ENCODE assay signal across 8 cellular contexts in genomic region chr12:14408208-14408607, GRCh38. TPM values are rescaled to one million over a fixed set of nuclear protein-coding genes. Genes with fewer than 3 reads are reported as not detected.
DNase-seq lines count a peak whose midpoint lies in the region; ATAC-seq and TF ChIP-seq lines count a peak whose summit lies in the region.

No MANE protein-coding gene starts in this region.

- H3K27me3 ChIP-seq in foreskin keratinocyte, result no peaks in the 10 kb centered on the region

- H3K4me3 Mint-ChIP-seq in activated naive CD8-positive, alpha-beta T cell, result peak overlapping the region; percentile 28
- H3K4me3 Mint-ChIP-seq in activated naive CD8-positive, alpha-beta T cell treated with anti-CD3 and anti-CD28 coated beads for 36 hours, result no peak overlapping the region
- peak overlapping the region; percentile 0 for H3K4me3 Mint-ChIP-seq in T-helper 2 cell treated with Interferon-gamma antibody and Interleukin-4, amounts not matched to agents 5 μg/mL and 100 μg/mL, for 36 hours
- H3K4me3 Mint-ChIP-seq in stimulated activated naive CD8-positive, alpha-beta T cell treated with anti-CD3 and anti-CD28 coated beads, Interleukin-15, Interleukin-2, amounts not matched to agents 100 ng/mL and 50 ng/mL, for 24 hours, result peak overlapping the region; percentile 32
- H3K4me3 Mint-ChIP-seq in endothelial cell (ENCODE audit: unreplicated experiment), result no peak overlapping the region

- H3K4me1 Mint-ChIP-seq in activated naive CD8-positive, alpha-beta T cell (ENCODE audit: low read depth), result peaks cover 80% of the 10 kb centered on the region
- H3K4me1 Mint-ChIP-seq in activated naive CD8-positive, alpha-beta T cell treated with anti-CD3 and anti-CD28 coated beads for 36 hours, result peaks cover 58% of the 10 kb centered on the region
- H3K4me1 Mint-ChIP-seq in T-helper 2 cell treated with Interferon-gamma antibody and Interleukin-4, amounts not matched to agents 5 μg/mL and 100 μg/mL, for 36 hours (ENCODE audit: low read depth), result peaks cover 59% of the 10 kb centered on the region
- peaks cover 78% of the 10 kb centered on the region for H3K4me1 Mint-ChIP-seq in stimulated activated naive CD8-positive, alpha-beta T cell treated with anti-CD3 and anti-CD28 coated beads, Interleukin-15, Interleukin-2, amounts not matched to agents 100 ng/mL and 50 ng/mL, for 24 hours (ENCODE audit: low read depth)
- H3K4me1 Mint-ChIP-seq in endothelial cell (ENCODE audit: unreplicated experiment), result peaks cover 12% of the 10 kb centered on the region

- no peaks in the 10 kb centered on the region for H3K27me3 Mint-ChIP-seq in activated naive CD8-positive, alpha-beta T cell
- no peaks in the 10 kb centered on the region for H3K27me3 Mint-ChIP-seq in activated naive CD8-positive, alpha-beta T cell treated with anti-CD3 and anti-CD28 coated beads for 36 hours
- no peaks in the 10 kb centered on the region for H3K27me3 Mint-ChIP-seq in T-helper 2 cell treated with Interferon-gamma antibody and Interleukin-4, amounts not matched to agents 5 μg/mL and 100 μg/mL, for 36 hours (ENCODE audit: low read depth)
- H3K27me3 Mint-ChIP-seq in stimulated activated naive CD8-positive, alpha-beta T cell treated with anti-CD3 and anti-CD28 coated beads, Interleukin-15, Interleukin-2, amounts not matched to agents 100 ng/mL and 50 ng/mL, for 24 hours, result no peaks in the 10 kb centered on the region
- H3K27me3 Mint-ChIP-seq in endothelial cell (ENCODE audit: unreplicated experiment), result no peaks in the 10 kb centered on the region

- no peak for DNase-seq in activated naive CD8-positive, alpha-beta T cell treated with anti-CD3 and anti-CD28 coated beads for 36 hours
- DNase-seq in T-helper 2 cell treated with Interferon-gamma antibody and Interleukin-4, amounts not matched to agents 5 μg/mL and 100 μg/mL, for 36 hours (ENCODE audit: low spot score), result no peak
- DNase-seq in foreskin keratinocyte, result no peak
- no peak for DNase-seq in endothelial cell (ENCODE audit: low spot score)
- no peak for DNase-seq in stimulated activated CD4-positive, alpha-beta T cell treated with anti-CD3 and anti-CD28 coated beads, Interleukin-12 subunit alpha, Interleukin-12 subunit beta, amount 100 ng/mL, for 4 hours

- ATAC-seq in foreskin keratinocyte (peak; percentile 35), HG03025 (IDR thresholded peaks at IDR 0.05; ENCODE audit: low FRiP score, unreplicated experiment) (no peak)

- H3K9me3 Mint-ChIP-seq in activated naive CD8-positive, alpha-beta T cell (ENCODE audit: low read depth), result peaks cover 4% of the 10 kb centered on the region
- H3K9me3 Mint-ChIP-seq in activated naive CD8-positive, alpha-beta T cell treated with anti-CD3 and anti-CD28 coated beads for 36 hours, result peaks cover 6% of the 10 kb centered on the region
- H3K9me3 Mint-ChIP-seq in T-helper 2 cell treated with Interferon-gamma antibody and Interleukin-4, amounts not matched to agents 5 μg/mL and 100 μg/mL, for 36 hours, result peaks cover 5% of the 10 kb centered on the region
- H3K9me3 Mint-ChIP-seq in stimulated activated naive CD8-positive, alpha-beta T cell treated with anti-CD3 and anti-CD28 coated beads, Interleukin-15, Interleukin-2, amounts not matched to agents 100 ng/mL and 50 ng/mL, for 24 hours, result no peaks in the 10 kb centered on the region
- H3K9me3 Mint-ChIP-seq in endothelial cell (ENCODE audit: unreplicated experiment), result no peaks in the 10 kb centered on the region

- peaks cover 4% of the 10 kb centered on the region for H3K36me3 Mint-ChIP-seq in activated naive CD8-positive, alpha-beta T cell
- peaks cover 50% of the 10 kb centered on the region for H3K36me3 Mint-ChIP-seq in activated naive CD8-positive, alpha-beta T cell treated with anti-CD3 and anti-CD28 coated beads for 36 hours
- H3K36me3 Mint-ChIP-seq in T-helper 2 cell treated with Interferon-gamma antibody and Interleukin-4, amounts not matched to agents 5 μg/mL and 100 μg/mL, for 36 hours (ENCODE audit: low read depth), result peaks cover 50% of the 10 kb centered on the region
- H3K36me3 Mint-ChIP-seq in stimulated activated naive CD8-positive, alpha-beta T cell treated with anti-CD3 and anti-CD28 coated beads, Interleukin-15, Interleukin-2, amounts not matched to agents 100 ng/mL and 50 ng/mL, for 24 hours (ENCODE audit: low read depth), result peaks cover 35% of the 10 kb centered on the region
- no peaks in the 10 kb centered on the region for H3K36me3 Mint-ChIP-seq in endothelial cell (ENCODE audit: low read depth, unreplicated experiment)

- peak overlapping the region; percentile 30 for H3K27ac Mint-ChIP-seq in activated naive CD8-positive, alpha-beta T cell
- H3K27ac Mint-ChIP-seq in activated naive CD8-positive, alpha-beta T cell treated with anti-CD3 and anti-CD28 coated beads for 36 hours, result no peak overlapping the region
- H3K27ac Mint-ChIP-seq in T-helper 2 cell treated with Interferon-gamma antibody and Interleukin-4, amounts not matched to agents 5 μg/mL and 100 μg/mL, for 36 hours, result peak overlapping the region; percentile 39
- H3K27ac Mint-ChIP-seq in stimulated activated naive CD8-positive, alpha-beta T cell treated with anti-CD3 and anti-CD28 coated beads, Interleukin-15, Interleukin-2, amounts not matched to agents 100 ng/mL and 50 ng/mL, for 24 hours, result peak overlapping the region; percentile 77
- H3K27ac Mint-ChIP-seq in endothelial cell (ENCODE audit: unreplicated experiment), result no peak overlapping the region

- no peak overlapping the region for H3K27ac ChIP-seq in foreskin keratinocyte

- H3K4me1 ChIP-seq in foreskin keratinocyte, result peaks cover 29% of the 10 kb centered on the region

- no peak for TF ChIP-seq CTCF in foreskin keratinocyte (conservative IDR thresholded peaks at IDR 0.05)
- TF ChIP-seq CTCF in endothelial cell (IDR thresholded peaks at IDR 0.05; ENCODE audit: unreplicated experiment), result no peak

RNA-seq across cellular contexts. Expression of gene ATF7IP, which starts 42.7 kb away (rescaled TPM):
- 10 to 100 TPM; 67.9 to 72.7 TPM for total RNA-seq in activated naive CD8-positive, alpha-beta T cell treated with anti-CD3 and anti-CD28 coated beads for 36 hours
- total RNA-seq in foreskin keratinocyte, result 26.3 and 33.1 TPM in 2 replicates
- polyA plus RNA-seq in foreskin keratinocyte, result 5.7 and 6.1 TPM in 2 replicates
- 153 TPM for total RNA-seq in endothelial cell (ENCODE audit: unreplicated experiment)

Comparison
In these comparisons a context has a peak if more than half of its experiments do, and no peak if none do; other contexts are left out.
1. H3K27ac Mint-ChIP-seq: peak in activated naive CD8-positive, alpha-beta T cell (single experiment), T-helper 2 cell treated with Interferon-gamma antibody and Interleukin-4, amounts not matched to agents 5 μg/mL and 100 μg/mL, for 36 hours (single experiment) and stimulated activated naive CD8-positive, alpha-beta T cell treated with anti-CD3 and anti-CD28 coated beads, Interleukin-15, Interleukin-2, amounts not matched to agents 100 ng/mL and 50 ng/mL, for 24 hours (single experiment); none in activated naive CD8-positive, alpha-beta T cell treated with anti-CD3 and anti-CD28 coated beads for 36 hours (single experiment) and endothelial cell (single experiment).
2. H3K4me3 Mint-ChIP-seq: peak in activated naive CD8-positive, alpha-beta T cell (single experiment), T-helper 2 cell treated with Interferon-gamma antibody and Interleukin-4, amounts not matched to agents 5 μg/mL and 100 μg/mL, for 36 hours (single experiment) and stimulated activated naive CD8-positive, alpha-beta T cell treated with anti-CD3 and anti-CD28 coated beads, Interleukin-15, Interleukin-2, amounts not matched to agents 100 ng/mL and 50 ng/mL, for 24 hours (single experiment); none in activated naive CD8-positive, alpha-beta T cell treated with anti-CD3 and anti-CD28 coated beads for 36 hours (single experiment) and endothelial cell (single experiment).